In the genomic region with DNA sequence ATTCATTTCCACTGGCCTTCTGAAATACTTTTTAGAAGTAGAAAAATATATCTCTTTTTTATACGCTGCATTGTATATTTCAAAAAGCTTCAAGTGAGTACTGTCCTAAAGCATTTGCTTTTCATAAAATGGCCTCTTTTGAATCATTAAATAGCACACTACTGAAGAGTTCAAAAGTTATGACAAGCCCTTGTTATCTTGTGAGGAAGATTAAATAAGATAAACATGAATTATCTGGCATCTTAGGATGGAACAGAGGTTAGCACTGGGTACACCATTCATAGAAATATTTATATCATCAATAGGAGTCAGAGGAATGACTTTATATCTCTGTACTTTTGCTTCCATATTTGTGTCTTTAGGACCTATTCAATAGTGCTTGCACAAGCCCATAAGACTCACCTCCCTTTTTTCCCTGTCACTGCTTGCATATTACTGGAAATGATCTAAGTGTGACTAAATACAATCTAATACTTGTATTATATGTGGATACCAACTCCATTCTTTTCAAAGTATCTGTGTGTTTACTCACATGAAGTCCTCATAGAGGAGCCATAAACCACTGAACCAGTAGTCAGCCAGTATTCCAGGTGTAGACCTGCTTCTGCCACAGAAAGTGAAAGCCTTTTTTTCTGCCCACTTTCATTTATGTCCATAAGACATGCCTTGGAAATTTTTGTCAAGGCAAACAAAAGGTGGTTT, we compare ENCODE assay signal across 2 cellular contexts.
TF ChIP-seq lines count a peak whose summit lies in the region.

No MANE protein-coding gene starts in this region.

TF ChIP-seq in SK-N-SH, 30 proteins besides CTCF, POLR2A, EP300 and RAD21:
- TF ChIP-seq, protein P1, sequence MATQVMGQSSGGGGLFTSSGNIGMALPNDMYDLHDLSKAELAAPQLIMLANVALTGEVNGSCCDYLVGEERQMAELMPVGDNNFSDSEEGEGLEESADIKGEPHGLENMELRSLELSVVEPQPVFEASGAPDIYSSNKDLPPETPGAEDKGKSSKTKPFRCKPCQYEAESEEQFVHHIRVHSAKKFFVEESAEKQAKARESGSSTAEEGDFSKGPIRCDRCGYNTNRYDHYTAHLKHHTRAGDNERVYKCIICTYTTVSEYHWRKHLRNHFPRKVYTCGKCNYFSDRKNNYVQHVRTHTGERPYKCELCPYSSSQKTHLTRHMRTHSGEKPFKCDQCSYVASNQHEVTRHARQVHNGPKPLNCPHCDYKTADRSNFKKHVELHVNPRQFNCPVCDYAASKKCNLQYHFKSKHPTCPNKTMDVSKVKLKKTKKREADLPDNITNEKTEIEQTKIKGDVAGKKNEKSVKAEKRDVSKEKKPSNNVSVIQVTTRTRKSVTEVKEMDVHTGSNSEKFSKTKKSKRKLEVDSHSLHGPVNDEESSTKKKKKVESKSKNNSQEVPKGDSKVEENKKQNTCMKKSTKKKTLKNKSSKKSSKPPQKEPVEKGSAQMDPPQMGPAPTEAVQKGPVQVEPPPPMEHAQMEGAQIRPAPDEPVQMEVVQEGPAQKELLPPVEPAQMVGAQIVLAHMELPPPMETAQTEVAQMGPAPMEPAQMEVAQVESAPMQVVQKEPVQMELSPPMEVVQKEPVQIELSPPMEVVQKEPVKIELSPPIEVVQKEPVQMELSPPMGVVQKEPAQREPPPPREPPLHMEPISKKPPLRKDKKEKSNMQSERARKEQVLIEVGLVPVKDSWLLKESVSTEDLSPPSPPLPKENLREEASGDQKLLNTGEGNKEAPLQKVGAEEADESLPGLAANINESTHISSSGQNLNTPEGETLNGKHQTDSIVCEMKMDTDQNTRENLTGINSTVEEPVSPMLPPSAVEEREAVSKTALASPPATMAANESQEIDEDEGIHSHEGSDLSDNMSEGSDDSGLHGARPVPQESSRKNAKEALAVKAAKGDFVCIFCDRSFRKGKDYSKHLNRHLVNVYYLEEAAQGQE (IDR thresholded peaks at IDR 0.05; ENCODE audit: low read depth, low read length), result no peak
- TF ChIP-seq RXRA (IDR thresholded peaks at IDR 0.05; ENCODE audit: borderline replicate concordance, low read depth) (no peak), RCOR1 (IDR thresholded peaks at IDR 0.05; ENCODE audit: low read length) (no peak), MEF2A (IDR thresholded peaks at IDR 0.05; ENCODE audit: borderline replicate concordance, low read depth) (no peak), TAF1 (IDR thresholded peaks at IDR 0.05; ENCODE audit: borderline replicate concordance, low read depth, low read length) (no peak), FOXJ3 (CRISPR knock-in tag; IDR thresholded peaks at IDR 0.05) (no peak), YY1 (IDR thresholded peaks at IDR 0.05; ENCODE audit: low read depth) (no peak)
- TF ChIP-seq, protein P2, sequence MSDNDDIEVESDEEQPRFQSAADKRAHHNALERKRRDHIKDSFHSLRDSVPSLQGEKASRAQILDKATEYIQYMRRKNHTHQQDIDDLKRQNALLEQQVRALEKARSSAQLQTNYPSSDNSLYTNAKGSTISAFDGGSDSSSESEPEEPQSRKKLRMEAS (IDR thresholded peaks at IDR 0.05; ENCODE audit: low read depth), result no peak
- TF ChIP-seq, protein P3, sequence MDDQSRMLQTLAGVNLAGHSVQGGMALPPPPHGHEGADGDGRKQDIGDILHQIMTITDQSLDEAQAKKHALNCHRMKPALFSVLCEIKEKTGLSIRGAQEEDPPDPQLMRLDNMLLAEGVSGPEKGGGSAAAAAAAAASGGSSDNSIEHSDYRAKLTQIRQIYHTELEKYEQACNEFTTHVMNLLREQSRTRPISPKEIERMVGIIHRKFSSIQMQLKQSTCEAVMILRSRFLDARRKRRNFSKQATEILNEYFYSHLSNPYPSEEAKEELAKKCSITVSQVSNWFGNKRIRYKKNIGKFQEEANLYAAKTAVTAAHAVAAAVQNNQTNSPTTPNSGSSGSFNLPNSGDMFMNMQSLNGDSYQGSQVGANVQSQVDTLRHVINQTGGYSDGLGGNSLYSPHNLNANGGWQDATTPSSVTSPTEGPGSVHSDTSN (IDR thresholded peaks at IDR 0.05), result no peak
- TF ChIP-seq, protein P4, sequence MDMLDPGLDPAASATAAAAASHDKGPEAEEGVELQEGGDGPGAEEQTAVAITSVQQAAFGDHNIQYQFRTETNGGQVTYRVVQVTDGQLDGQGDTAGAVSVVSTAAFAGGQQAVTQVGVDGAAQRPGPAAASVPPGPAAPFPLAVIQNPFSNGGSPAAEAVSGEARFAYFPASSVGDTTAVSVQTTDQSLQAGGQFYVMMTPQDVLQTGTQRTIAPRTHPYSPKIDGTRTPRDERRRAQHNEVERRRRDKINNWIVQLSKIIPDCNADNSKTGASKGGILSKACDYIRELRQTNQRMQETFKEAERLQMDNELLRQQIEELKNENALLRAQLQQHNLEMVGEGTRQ (IDR thresholded peaks at IDR 0.05; ENCODE audit: borderline replicate concordance, low read depth, low read length), result no peak

TF ChIP-seq in SK-N-SH treated with all-trans-retinoic acid at 6 μM for 48 hours, 23 proteins besides CTCF, POLR2A, EP300 and RAD21 (continued from another document):
- TF ChIP-seq ZC3H10 (CRISPR knock-in tag; IDR thresholded peaks at IDR 0.05) (no peak; the same call in 1 of the 2 replicates), RARB (CRISPR knock-in tag; IDR thresholded peaks at IDR 0.05) (no peak), ZNF70 (CRISPR knock-in tag; IDR thresholded peaks at IDR 0.05) (no peak), ZFP3 (CRISPR knock-in tag; IDR thresholded peaks at IDR 0.05) (no peak)
- TF ChIP-seq, protein P5, sequence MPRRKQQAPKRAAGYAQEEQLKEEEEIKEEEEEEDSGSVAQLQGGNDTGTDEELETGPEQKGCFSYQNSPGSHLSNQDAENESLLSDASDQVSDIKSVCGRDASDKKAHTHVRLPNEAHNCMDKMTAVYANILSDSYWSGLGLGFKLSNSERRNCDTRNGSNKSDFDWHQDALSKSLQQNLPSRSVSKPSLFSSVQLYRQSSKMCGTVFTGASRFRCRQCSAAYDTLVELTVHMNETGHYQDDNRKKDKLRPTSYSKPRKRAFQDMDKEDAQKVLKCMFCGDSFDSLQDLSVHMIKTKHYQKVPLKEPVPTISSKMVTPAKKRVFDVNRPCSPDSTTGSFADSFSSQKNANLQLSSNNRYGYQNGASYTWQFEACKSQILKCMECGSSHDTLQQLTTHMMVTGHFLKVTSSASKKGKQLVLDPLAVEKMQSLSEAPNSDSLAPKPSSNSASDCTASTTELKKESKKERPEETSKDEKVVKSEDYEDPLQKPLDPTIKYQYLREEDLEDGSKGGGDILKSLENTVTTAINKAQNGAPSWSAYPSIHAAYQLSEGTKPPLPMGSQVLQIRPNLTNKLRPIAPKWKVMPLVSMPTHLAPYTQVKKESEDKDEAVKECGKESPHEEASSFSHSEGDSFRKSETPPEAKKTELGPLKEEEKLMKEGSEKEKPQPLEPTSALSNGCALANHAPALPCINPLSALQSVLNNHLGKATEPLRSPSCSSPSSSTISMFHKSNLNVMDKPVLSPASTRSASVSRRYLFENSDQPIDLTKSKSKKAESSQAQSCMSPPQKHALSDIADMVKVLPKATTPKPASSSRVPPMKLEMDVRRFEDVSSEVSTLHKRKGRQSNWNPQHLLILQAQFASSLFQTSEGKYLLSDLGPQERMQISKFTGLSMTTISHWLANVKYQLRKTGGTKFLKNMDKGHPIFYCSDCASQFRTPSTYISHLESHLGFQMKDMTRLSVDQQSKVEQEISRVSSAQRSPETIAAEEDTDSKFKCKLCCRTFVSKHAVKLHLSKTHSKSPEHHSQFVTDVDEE (CRISPR knock-in tag; IDR thresholded peaks at IDR 0.05), result no peak
- TF ChIP-seq, protein P6, sequence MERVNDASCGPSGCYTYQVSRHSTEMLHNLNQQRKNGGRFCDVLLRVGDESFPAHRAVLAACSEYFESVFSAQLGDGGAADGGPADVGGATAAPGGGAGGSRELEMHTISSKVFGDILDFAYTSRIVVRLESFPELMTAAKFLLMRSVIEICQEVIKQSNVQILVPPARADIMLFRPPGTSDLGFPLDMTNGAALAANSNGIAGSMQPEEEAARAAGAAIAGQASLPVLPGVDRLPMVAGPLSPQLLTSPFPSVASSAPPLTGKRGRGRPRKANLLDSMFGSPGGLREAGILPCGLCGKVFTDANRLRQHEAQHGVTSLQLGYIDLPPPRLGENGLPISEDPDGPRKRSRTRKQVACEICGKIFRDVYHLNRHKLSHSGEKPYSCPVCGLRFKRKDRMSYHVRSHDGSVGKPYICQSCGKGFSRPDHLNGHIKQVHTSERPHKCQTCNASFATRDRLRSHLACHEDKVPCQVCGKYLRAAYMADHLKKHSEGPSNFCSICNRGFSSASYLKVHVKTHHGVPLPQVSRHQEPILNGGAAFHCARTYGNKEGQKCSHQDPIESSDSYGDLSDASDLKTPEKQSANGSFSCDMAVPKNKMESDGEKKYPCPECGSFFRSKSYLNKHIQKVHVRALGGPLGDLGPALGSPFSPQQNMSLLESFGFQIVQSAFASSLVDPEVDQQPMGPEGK (CRISPR knock-in tag; IDR thresholded peaks at IDR 0.05; ENCODE audit: borderline replicate concordance), result no peak
